Comparison of ENCODE assay signal across 11 cellular contexts in genomic region chr3:186515115-186515514, GRCh38. TPM values are rescaled to one million over a fixed set of nuclear protein-coding genes. Genes with fewer than 3 reads are reported as not detected.
DNase-seq lines count a peak whose midpoint lies in the region; ATAC-seq, FAIRE-seq and TF ChIP-seq lines count a peak whose summit lies in the region.
"Had no signal": no experiment of that assay in that cellular context is flagged by ENCODE, and none has a peak within 500 bp of the region (broad histone marks: within the 10 kb centered on the region; RNA-seq: fewer than 3 reads in every experiment).

No MANE protein-coding gene starts in this region.

- peak; percentile 93 for FAIRE-seq in GM12891 (lab: Jason Lieb, UNC)

- TF ChIP-seq CTCF in natural killer cell (IDR thresholded peaks at IDR 0.05), result no peak
- no peak for TF ChIP-seq CTCF in H9 (conservative IDR thresholded peaks at IDR 0.05)

- no peak overlapping the region for H2BK15ac ChIP-seq in H9 (ENCODE audit: low read depth, low read length)

- ATAC-seq in activated T-cell treated with anti-CD3 and anti-CD28 coated beads, Interleukin-2, amount 50 U/mL, for 72 hours (replicated peaks in 1 of 2), result no peak
- ATAC-seq in natural killer cell, result peak in 1 of 3 donors; percentile 52

- no peaks in the 10 kb centered on the region for H3K79me1 ChIP-seq in H9 (ENCODE audit: insufficient read depth, low read depth, low read length, poor library complexity, severe bottlenecking)

- no peak overlapping the region for H3K27ac ChIP-seq in H9 (ENCODE audit: insufficient read length, low read depth, low read length)
- H3K27ac ChIP-seq: ovary had no signal

- H3K27ac Mint-ChIP-seq in activated T-cell treated with anti-CD3 and anti-CD28 coated beads, Interleukin-2, amount 50 U/mL, for 72 hours, result peak overlapping the region; percentile 2
- peak overlapping the region in 1 of 2 donors; percentile 55 for H3K27ac Mint-ChIP-seq in natural killer cell
- no peak overlapping the region for H3K27ac Mint-ChIP-seq in H9

- no peak overlapping the region for H2AK5ac ChIP-seq in H9 (ENCODE audit: insufficient read length, low read length)

- no peaks in the 10 kb centered on the region for H3K4me1 ChIP-seq in H9 (ENCODE audit: insufficient read depth, low read length)

- no peaks in the 10 kb centered on the region for H4K20me1 ChIP-seq in H9 (ENCODE audit: control insufficient read depth, insufficient read depth, insufficient read length)

- H3K9ac ChIP-seq in H9 (ENCODE audit: extremely low read depth, insufficient read length, low read length), result no peak overlapping the region

- H3K4me1 Mint-ChIP-seq in activated T-cell treated with anti-CD3 and anti-CD28 coated beads, Interleukin-2, amount 50 U/mL, for 72 hours (ENCODE audit: low read depth), result peaks cover 100% of the 10 kb centered on the region
- peaks cover 37 to 44% of the 10 kb centered on the region in 2 donors for H3K4me1 Mint-ChIP-seq in natural killer cell
- H3K4me1 Mint-ChIP-seq in H9, result peaks cover 12 to 13% of the 10 kb centered on the region in 2 experiments

- H3K4me2 ChIP-seq in H9 (ENCODE audit: insufficient read depth, insufficient read length, low read length), result no peak overlapping the region

- peak overlapping the region; percentile 31 to 33 for H3K4me3 Mint-ChIP-seq in activated T-cell treated with anti-CD3 and anti-CD28 coated beads, Interleukin-2, amount 50 U/mL, for 72 hours
- H3K4me3 Mint-ChIP-seq in natural killer cell (peak overlapping the region; percentile 1), H9 (no peak overlapping the region)

- no peak for DNase-seq in GM12891 (ENCODE audit: insufficient read length, low spot score)
- peak; percentile 22 for DNase-seq in MV-4-11 (lab: John Stamatoyannopoulos, UW)
- DNase-seq in activated T-cell treated with anti-CD3 and anti-CD28 coated beads, Interleukin-2, amount 50 U/mL, for 72 hours, result peak; percentile 42
- DNase-seq in natural killer cell, result no peak
- no peak for DNase-seq in mucosa of gallbladder (ENCODE audit: low spot score)
- no peak for DNase-seq in H9
- DNase-seq in foreskin melanocyte, result no peak
- DNase-seq: effector CD8-positive, alpha-beta T cell; NCI-H1694 treated with DMSO at 0.1 percent for 48 hours; NCI-H526 treated with DMSO at 0.1 percent for 48 hours; ovary had no signal

- no peak for TF ChIP-seq POLR2A in GM12891 (IDR thresholded peaks at IDR 0.05; ENCODE audit: low read depth, low read length)

- no peaks in the 10 kb centered on the region for H3K9me3 Mint-ChIP-seq in activated T-cell treated with anti-CD3 and anti-CD28 coated beads, Interleukin-2, amount 50 U/mL, for 72 hours
- H3K9me3 Mint-ChIP-seq in natural killer cell (no peaks in the 10 kb centered on the region), H9 (no peaks in the 10 kb centered on the region)

- no peak overlapping the region for H3K14ac ChIP-seq in H9 (ENCODE audit: insufficient read depth, low read length)

- no peak overlapping the region for H3T11ph ChIP-seq in H9 (ENCODE audit: low read length)

- no peaks in the 10 kb centered on the region for H3K27me3 Mint-ChIP-seq in activated T-cell treated with anti-CD3 and anti-CD28 coated beads, Interleukin-2, amount 50 U/mL, for 72 hours (ENCODE audit: low read depth)
- H3K27me3 Mint-ChIP-seq in natural killer cell (ENCODE audit: low read depth in 2 of 2), result no peaks in the 10 kb centered on the region
- peaks cover 17% of the 10 kb centered on the region for H3K27me3 Mint-ChIP-seq in H9 (ENCODE audit: low read depth)

- no peaks in the 10 kb centered on the region for H3K9me3 ChIP-seq in H9 (ENCODE audit: control insufficient read depth, low read depth, low read length)
- H3K9me3 ChIP-seq: ovary had no signal

- H3K23ac ChIP-seq in H9 (ENCODE audit: insufficient read length, low read depth, low read length), result no peak overlapping the region

- H3K27me3 ChIP-seq in H9 (ENCODE audit: insufficient read depth, low read length), result no peaks in the 10 kb centered on the region
- H3K27me3 ChIP-seq: ovary had no signal

- H3K79me2 ChIP-seq in H9 (ENCODE audit: insufficient read depth, low read length), result no peaks in the 10 kb centered on the region; the same call in 1 of the 2 replicates

- H2BK20ac ChIP-seq in H9 (ENCODE audit: low read depth, low read length, poor library complexity, severe bottlenecking), result no peak overlapping the region

- no peak overlapping the region for H2BK120ac ChIP-seq in H9 (ENCODE audit: low read depth, low read length, poor library complexity, severe bottlenecking)

- H3K4ac ChIP-seq in H9 (ENCODE audit: low read depth, low read length), result no peak overlapping the region

- no peak overlapping the region for H4K91ac ChIP-seq in H9 (ENCODE audit: insufficient read length, low read depth, low read length)

- H2BK12ac ChIP-seq in H9 (ENCODE audit: insufficient read length, low read depth, low read length), result no peak overlapping the region

- H3K23me2 ChIP-seq in H9 (ENCODE audit: insufficient read length, low read depth, low read length, poor library complexity, severe bottlenecking), result no peaks in the 10 kb centered on the region

- H2AFZ ChIP-seq in H9 (ENCODE audit: low read length), result no peak overlapping the region

- no peak overlapping the region for H2BK5ac ChIP-seq in H9 (ENCODE audit: insufficient read length, low read length)

- WGBS in H9 (ENCODE audit: extremely low coverage, insufficient read length, low lambda C conversion rate), result no CpG with 5 or more reads among the region's 3 CpGs

- no peak overlapping the region for H3K18ac ChIP-seq in H9 (ENCODE audit: insufficient read length, low read depth, low read length)

- no peak overlapping the region for H4K8ac ChIP-seq in H9 (replicated peaks; ENCODE audit: insufficient read length, low read depth, low read length)

- H3K36me3 Mint-ChIP-seq in activated T-cell treated with anti-CD3 and anti-CD28 coated beads, Interleukin-2, amount 50 U/mL, for 72 hours (ENCODE audit: insufficient read depth in 2 of 2), result peaks cover 0 to 6% of the 10 kb centered on the region in 2 donors
- no peaks in the 10 kb centered on the region for H3K36me3 Mint-ChIP-seq in natural killer cell
- H3K36me3 Mint-ChIP-seq in H9 (ENCODE audit: insufficient read depth in 1 of 3, low read depth in 3 of 3), result no peaks in the 10 kb centered on the region

- H4K5ac ChIP-seq in H9 (ENCODE audit: insufficient read length, low read depth, low read length), result no peak overlapping the region

- H3K56ac ChIP-seq in H9 (ENCODE audit: insufficient read length, low read depth, low read length), result no peak overlapping the region

- intact Hi-C loops in natural killer cell (cut with micrococcal nuclease), result no loop called here

TF ChIP-seq in GM12891, 5 proteins besides CTCF, POLR2A, EP300 and RAD21:
- TF ChIP-seq PAX5 (IDR thresholded peaks at IDR 0.05; ENCODE audit: insufficient read depth, low read length, severe bottlenecking) (no peak), SPI1 (IDR thresholded peaks at IDR 0.05; ENCODE audit: low read depth, low read length) (no peak), POU2F2 (IDR thresholded peaks at IDR 0.05; ENCODE audit: low read depth, low read length) (no peak), POLR2AphosphoS5 (IDR thresholded peaks at IDR 0.05; ENCODE audit: low read depth, low read length) (no peak), TAF1 (IDR thresholded peaks at IDR 0.05; ENCODE audit: low read depth, low read length) (no peak)

RNA-seq across cellular contexts. Expression of gene CRYGS, which starts 29.1 kb away (rescaled TPM):
- 2.1 TPM for polyA plus RNA-seq in GM12891 (2012; ENCODE audit: low read depth, missing spikeins)
- 1 to 10 TPM; 7.0 to 7.1 TPM for total RNA-seq in activated T-cell treated with anti-CD3 and anti-CD28 coated beads, Interleukin-2, amount 50 U/mL, for 72 hours
- total RNA-seq in natural killer cell (1 to 10 TPM; 2.1 to 3.4 (median 2.5) TPM), mucosa of gallbladder (2.7 TPM), H9 (2021) (0.83 and 1.0 TPM in 2 replicates)

RNA-seq across cellular contexts. Expression of gene TBCCD1, which starts 52.0 kb away (rescaled TPM):
- polyA plus RNA-seq in GM12891 (2012; ENCODE audit: low read depth, missing spikeins), result 4.4 TPM
- 10 to 100 TPM; 13.6 to 16.2 TPM for total RNA-seq in activated T-cell treated with anti-CD3 and anti-CD28 coated beads, Interleukin-2, amount 50 U/mL, for 72 hours
- total RNA-seq in natural killer cell, result 10 to 100 TPM; 16.8 to 23.0 (median 20.3) TPM
- 11.0 TPM for total RNA-seq in mucosa of gallbladder
- total RNA-seq in H9 (2021), result 7.4 and 8.6 TPM in 2 replicates

RNA-seq across cellular contexts. Expression of gene DNAJB11, which starts 55.4 kb away (rescaled TPM):
- polyA plus RNA-seq in GM12891 (2012; ENCODE audit: low read depth, missing spikeins), result 34.4 TPM
- 10 to 100 TPM; 29.7 to 34.2 TPM for total RNA-seq in activated T-cell treated with anti-CD3 and anti-CD28 coated beads, Interleukin-2, amount 50 U/mL, for 72 hours
- 100 to 1,000 TPM in 2 of 3 donors, 10 to 100 TPM in 1; 85.9 to 112 (median 111) TPM for total RNA-seq in natural killer cell
- total RNA-seq in mucosa of gallbladder, result 48.1 TPM
- total RNA-seq in H9 (2021), result 57.4 and 61.2 TPM in 2 replicates

Comparison
In these comparisons a context has a peak if more than half of its experiments do, and no peak if none do; other contexts are left out.
1. DNase-seq: peak in MV-4-11 (single experiment) and activated T-cell treated with anti-CD3 and anti-CD28 coated beads, Interleukin-2, amount 50 U/mL, for 72 hours (2 of 2); none in GM12891 (single experiment), natural killer cell (single experiment), mucosa of gallbladder (single experiment), H9 (single experiment) and foreskin melanocyte (single experiment).
2. H3K4me3 Mint-ChIP-seq: peak in activated T-cell treated with anti-CD3 and anti-CD28 coated beads, Interleukin-2, amount 50 U/mL, for 72 hours (2 of 2) and natural killer cell (single experiment); none in H9 (0 of 2).